Comparison of ENCODE assay signal across 7 cellular contexts in genomic region chr20:51326241-51326819, GRCh38.
DNase-seq lines count a peak whose midpoint lies in the region; FAIRE-seq and TF ChIP-seq lines count a peak whose summit lies in the region.

No MANE protein-coding gene starts in this region.

- TF ChIP-seq CTCF in GM10248 (IDR thresholded peaks at IDR 0.05; ENCODE audit: control extremely low read depth, extremely low read depth, low read depth, missing control alignments) = peak; percentile 53

- POLR2A ChIA-PET in GM10248 (lab: Yijun Ruan, JAX) = no interaction called here

- FAIRE-seq in RCC 7860 (lab: Jason Lieb, UNC) = no peak

- CTCF ChIA-PET in GM10248 (lab: Yijun Ruan, JAX) = interaction anchor here (0.7 to 13.8 kb wide), 20 partner anchors 9 to 535 kb away, joined by 3 to 125 read pairs (median 4); partner anchors contain the start of gene BCAS4

- DNase-seq in GM10248 (ENCODE audit: extremely low spot score) = peak; percentile 40
- peak; percentile 70 for DNase-seq in NCI-H1694 (lab: John Stamatoyannopoulos, UW)
- peak; percentile 31 for DNase-seq in activated T-cell treated with anti-CD3 and anti-CD28 coated beads for 1 hour (ENCODE audit: low read depth)
- DNase-seq in fibroblast of the conjunctiva (ENCODE audit: low read depth) = peak; percentile 49
- peak; percentile 6 to 42 for DNase-seq in stimulated activated CD4-positive, alpha-beta T cell treated with anti-CD3 and anti-CD28 coated beads, Interleukin-12 subunit alpha, Interleukin-12 subunit beta, amount 100 ng/mL, for 24 hours (ENCODE audit: low read depth in 2 of 2)
- DNase-seq in RCC 7860 (ENCODE audit: low spot score) = no peak
- no peak for DNase-seq in NCI-H526 treated with DMSO at 0.1 percent for 48 hours (lab: John Stamatoyannopoulos, UW)

Comparison
In these comparisons a context has a peak if more than half of its experiments do, and no peak if none do; other contexts are left out.
1. DNase-seq: peak in GM10248 (single experiment), NCI-H1694 (single experiment), activated T-cell treated with anti-CD3 and anti-CD28 coated beads for 1 hour (single experiment), fibroblast of the conjunctiva (single experiment) and stimulated activated CD4-positive, alpha-beta T cell treated with anti-CD3 and anti-CD28 coated beads, Interleukin-12 subunit alpha, Interleukin-12 subunit beta, amount 100 ng/mL, for 24 hours (2 of 2); none in RCC 7860 (single experiment) and NCI-H526 treated with DMSO at 0.1 percent for 48 hours (single experiment).